Comparison of ENCODE assay signal across 14 cellular contexts in genomic region chr7:155166108-155166507, GRCh38.
DNase-seq lines count a peak whose midpoint lies in the region; ATAC-seq and TF ChIP-seq lines count a peak whose summit lies in the region.
"Had no signal": no experiment of that assay in that cellular context is flagged by ENCODE, and none has a peak within 500 bp of the region (broad histone marks: within the 10 kb centered on the region; RNA-seq: fewer than 3 reads in every experiment).

No MANE protein-coding gene starts in this region.

- H3K27me3 ChIP-seq in Panc1 (ENCODE audit: control insufficient read depth, insufficient read depth, low read length) (no peaks in the 10 kb centered on the region), transverse colon (no peaks in the 10 kb centered on the region)

- intact Hi-C loops in Panc1 (cut with micrococcal nuclease; ENCODE audit: unreplicated experiment) (no loop called here), transverse colon (cut with DNase I; ENCODE audit: low total_unique reads) (no loop called here)

- CTCF ChIA-PET in Panc1 (lab: Charles Lee), result interaction anchor here (0.6 to 1.1 kb wide), 2 partner anchors 22 to 239 kb away, joined by 4 read pairs; no protein-coding TSS in a partner anchor

- no peak for TF ChIP-seq CTCF in Panc1 (IDR thresholded peaks at IDR 0.05)
- TF ChIP-seq CTCF in fibroblast of the aortic adventitia (IDR thresholded peaks at IDR 0.05; ENCODE audit: insufficient read depth, low read length), result no peak
- TF ChIP-seq CTCF in transverse colon (IDR thresholded peaks at IDR 0.05), result no peak

- TF ChIP-seq EP300 in transverse colon (IDR thresholded peaks at IDR 0.05; ENCODE audit: low read depth), result no peak

- peak overlapping the region; percentile 87 for H3K27ac ChIP-seq in Panc1 (ENCODE audit: low read length)
- H3K27ac ChIP-seq in transverse colon, result peak overlapping the region in 3 of 4 donors; percentile 19 to 67 (median 64)

- H3K36me3 ChIP-seq in Panc1 (ENCODE audit: control insufficient read depth, insufficient read depth, low read length) (no peaks in the 10 kb centered on the region), transverse colon (no peaks in the 10 kb centered on the region)

- H3K9me3 ChIP-seq in Panc1 (ENCODE audit: control insufficient read depth, insufficient read depth, low read depth, low read length), result no peaks in the 10 kb centered on the region
- H3K9me3 ChIP-seq in transverse colon, result no peaks in the 10 kb centered on the region

- DNase-seq in activated CD8-positive, alpha-beta memory T cell treated with anti-CD3 and anti-CD28 coated beads for 24 hours, result peak; percentile 45
- no peak for DNase-seq in activated CD8-positive, alpha-beta memory T cell treated with anti-CD3 and anti-CD28 coated beads, Interleukin-2, amount 50 U/mL, for 4 hours
- DNase-seq in Panc1 (ENCODE audit: low read depth, low spot score), result no peak
- DNase-seq in fibroblast of the aortic adventitia (ENCODE audit: low read depth), result peak; percentile 15
- no peak for DNase-seq in transverse colon
- no peak for DNase-seq in erythroblast (lab: John Stamatoyannopoulos, UW)
- no peak for DNase-seq in Ammon's horn (ENCODE audit: low spot score)
- DNase-seq in stimulated activated CD4-positive, alpha-beta T cell treated with anti-CD3 and anti-CD28 coated beads, Interleukin-2, amount 100 ng/mL, for 48 hours, result no peak
- DNase-seq: activated naive CD4-positive, alpha-beta T cell treated with anti-CD3 and anti-CD28 coated beads for 36 hours; hippocampal formation; Karpas-422; left cardiac atrium; naive thymus-derived CD8-positive, alpha-beta T cell; NCI-H146 had no signal

- BruUV-seq in Panc1 (replicated peaks; lab: Mats Ljungman, UMichigan), result no TSS peak

- WGBS in transverse colon (ENCODE audit: low coverage in 1 of 2), 2 donors, result 51% methylated on average over 11 of the region's 11 CpGs; no CpG with 5 or more reads in 1 of the 2 donors

- in situ Hi-C loops in Panc1 (cut with HindIII; ENCODE audit: low pct_unique_long_range_greater_than_20kb, low sequenced_read_pairs), result no loop called here
- in situ Hi-C loops in transverse colon (cut with MboI; ENCODE audit: low pct_ligation_motif_present in 1 of 4, low pct_unique_long_range_greater_than_20kb in 1 of 4, low sequenced_read_pairs in 3 of 4), result no loop called here

- TF ChIP-seq POLR2A in transverse colon (IDR thresholded peaks at IDR 0.05), result no peak
- no peak for TF ChIP-seq POLR2A in erythroblast (IDR thresholded peaks at IDR 0.05; ENCODE audit: low read length)

- POLR2A ChIA-PET in Panc1 (lab: Charles Lee), result no interaction called here

- H3K4me3 ChIP-seq in Panc1 (ENCODE audit: low read depth in 2 of 2, low read length in 2 of 2) (no peak overlapping the region), fibroblast of the aortic adventitia (ENCODE audit: low read depth, low read length) (no peak overlapping the region), transverse colon (no peak overlapping the region)

- H3K4me1 ChIP-seq in Panc1 (ENCODE audit: control insufficient read depth, insufficient read depth, low read length), result peaks cover 17% of the 10 kb centered on the region
- peaks cover 0 to 4% (median 0%) of the 10 kb centered on the region in 4 donors for H3K4me1 ChIP-seq in transverse colon

- no peak for ATAC-seq in Panc1
- ATAC-seq: left cardiac atrium; naive thymus-derived CD8-positive, alpha-beta T cell had no signal

Comparison
In these comparisons a context has a peak if more than half of its experiments do, and no peak if none do; other contexts are left out.
1. DNase-seq: peak in activated CD8-positive, alpha-beta memory T cell treated with anti-CD3 and anti-CD28 coated beads for 24 hours (single experiment) and fibroblast of the aortic adventitia (single experiment); none in activated CD8-positive, alpha-beta memory T cell treated with anti-CD3 and anti-CD28 coated beads, Interleukin-2, amount 50 U/mL, for 4 hours (single experiment), Panc1 (single experiment), transverse colon (single experiment), erythroblast (0 of 2), Ammon's horn (single experiment) and stimulated activated CD4-positive, alpha-beta T cell treated with anti-CD3 and anti-CD28 coated beads, Interleukin-2, amount 100 ng/mL, for 48 hours (0 of 2).